ENCODE assay signal across 1 cellular context in genomic region chr1:42783092-42783491, GRCh38.
A peak's percentile ranks its signal among the peaks of the same experiment; 100 is the strongest.
TF ChIP-seq lines count a peak whose summit lies in the region.

No MANE protein-coding gene starts in this region.

TF ChIP-seq in HepG2, 621 proteins besides CTCF, POLR2A, EP300 and RAD21:
- no peak for TF ChIP-seq ZNF782 (CRISPR knock-in tag; IDR thresholded peaks at IDR 0.05; ENCODE audit: borderline replicate concordance)
- TF ChIP-seq ZNF629 (CRISPR knock-in tag; conservative IDR thresholded peaks at IDR 0.05) = 0 out of 2 replicates have a peak, but pooled peaks have one; percentile 20
